Comparison of ENCODE assay signal across 15 cellular contexts in the genomic region with DNA sequence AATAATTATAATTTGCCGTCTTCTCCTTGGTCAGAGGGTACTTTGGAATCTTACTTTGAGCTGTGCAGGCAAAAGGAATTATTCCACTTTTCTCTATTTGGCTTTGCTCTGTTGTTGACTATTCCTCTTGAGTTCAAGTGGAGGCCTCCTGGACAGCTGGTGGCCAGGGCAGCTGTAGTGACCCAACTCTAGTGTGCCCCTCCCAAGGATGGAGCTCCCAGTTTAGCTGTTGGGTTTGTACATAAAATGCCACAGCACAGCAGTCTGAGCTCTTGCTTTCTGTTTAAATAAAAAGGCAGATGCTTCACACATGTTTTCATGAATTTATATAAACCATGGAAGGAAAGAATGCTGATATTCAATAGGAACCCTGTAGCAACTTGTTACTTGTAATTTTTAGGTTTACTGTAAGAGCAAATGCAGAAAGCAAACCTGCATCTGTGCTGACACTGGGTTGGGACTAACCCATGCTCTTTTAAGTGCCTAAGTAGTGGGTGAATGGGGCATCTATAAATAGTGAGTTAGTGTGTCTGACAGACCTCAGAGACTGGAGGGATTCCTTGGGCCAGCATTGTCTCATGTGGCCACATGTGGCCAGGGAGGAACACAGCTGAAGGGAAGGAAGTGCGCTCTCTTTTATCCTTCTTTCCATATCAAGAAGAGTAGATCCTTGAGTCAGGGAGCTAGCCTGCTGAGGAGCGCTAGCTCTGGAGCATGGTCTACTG.
A peak's percentile ranks its signal among the peaks of the same experiment; 100 is the strongest.
DNase-seq lines count a peak whose midpoint lies in the region; ATAC-seq and TF ChIP-seq lines count a peak whose summit lies in the region.
"Had no signal": no experiment of that assay in that cellular context is flagged by ENCODE, and none has a peak within 500 bp of the region (broad histone marks: within the 10 kb centered on the region; RNA-seq: fewer than 3 reads in every experiment).

No MANE protein-coding gene starts in this region.

- H3K4me1 ChIP-seq in heart right ventricle (peaks cover 0 to 79% (median 28%) of the 10 kb centered on the region in 9 donors), gastrocnemius medialis (peaks cover 14 to 28% of the 10 kb centered on the region in 2 donors)
- H3K4me1 ChIP-seq: Caco-2, uterus had no signal

- peak; percentile 12 to 13 for TF ChIP-seq POLR2A in gastrocnemius medialis (IDR thresholded peaks at IDR 0.05)

- H3K27me3 ChIP-seq in heart right ventricle: no peaks in the 10 kb centered on the region
- no peaks in the 10 kb centered on the region for H3K27me3 ChIP-seq in gastrocnemius medialis
- H3K27me3 ChIP-seq: uterus had no signal

- in situ Hi-C loops in gastrocnemius medialis (cut with MboI; ENCODE audit: low sequenced_read_pairs in 4 of 4): no loop called here

- intact Hi-C loops in heart right ventricle (cut with DNase I): loop anchor here in 1 of 10 donors (10.0 kb wide), 1 partner anchor 65 kb away; no protein-coding TSS in a partner anchor
- intact Hi-C loops in gastrocnemius medialis (cut with DNase I; ENCODE audit: low total_unique reads): loop anchor here (5.0 kb wide), 1 partner anchor 73 kb away; no protein-coding TSS in a partner anchor

- 56 to 72% methylated on average over 3 of the region's 3 CpGs for WGBS in heart right ventricle, 2 donors

- ATAC-seq in heart right ventricle: peak; percentile 75 to 93 (median 88)
- peak; percentile 56 to 77 for ATAC-seq in gastrocnemius medialis

- no peak for TF ChIP-seq CTCF in heart right ventricle (IDR thresholded peaks at IDR 0.05)
- TF ChIP-seq CTCF in gastrocnemius medialis (IDR thresholded peaks at IDR 0.05 in 4 of 5, conservative IDR thresholded peaks at IDR 0.05 in 1 of 5): no peak

- H3K36me3 ChIP-seq in heart right ventricle: no peaks in the 10 kb centered on the region
- H3K36me3 ChIP-seq in gastrocnemius medialis: no peaks in the 10 kb centered on the region
- H3K36me3 ChIP-seq: uterus had no signal

- DNase-seq in COLO668 (lab: John Stamatoyannopoulos, UW; ENCODE audit: unreplicated experiment) (peak; percentile 32), SHP77 (lab: John Stamatoyannopoulos, UW) (peak; percentile 59 to 75), heart right ventricle (no peak), gastrocnemius medialis (no peak), DMS79 treated with DMSO at 0.1 percent for 48 hours (lab: John Stamatoyannopoulos, UW) (no peak), NCI-H2107 treated with DMSO at 0.1 percent for 48 hours (lab: John Stamatoyannopoulos, UW; ENCODE audit: unreplicated experiment) (no peak)
- no peak for DNase-seq in effector CD8-positive, alpha-beta T cell (lab: John Stamatoyannopoulos, UW)
- no peak for DNase-seq in activated CD4-positive, alpha-beta T cell treated with anti-CD3 and anti-CD28 coated beads for 1 hour
- DNase-seq: activated CD4-positive, alpha-beta T cell treated with anti-CD3 and anti-CD28 coated beads, Interleukin-2, amount 10 ng/mL, durations not matched to agents 7 days and 5 days; activated CD8-positive, alpha-beta memory T cell treated with anti-CD3 and anti-CD28 coated beads, Interleukin-2, amount 50 U/mL, for 48 hours; anterior cingulate cortex; Caco-2; NCI-H2081; NCI-H748 treated with DMSO at 0.1 percent for 48 hours; uterus had no signal

- H3K27ac ChIP-seq in heart right ventricle (peak overlapping the region in 9 of 10 donors; percentile 40 to 86 (median 79)), gastrocnemius medialis (peak overlapping the region; percentile 68 to 81 (median 79))
- H3K27ac ChIP-seq: uterus had no signal

- H3K4me3 ChIP-seq in heart right ventricle: no peak overlapping the region
- H3K4me3 ChIP-seq in gastrocnemius medialis: peak overlapping the region in 1 of 4 donors; percentile 6
- H3K4me3 ChIP-seq: uterus had no signal

- H3K9me3 ChIP-seq in heart right ventricle (no peaks in the 10 kb centered on the region), gastrocnemius medialis (no peaks in the 10 kb centered on the region)
- H3K9me3 ChIP-seq: Caco-2, uterus had no signal

Comparison
In these comparisons a context has a peak if more than half of its experiments do, and no peak if none do; other contexts are left out.
1. DNase-seq: peak in COLO668 (single experiment) and SHP77 (2 of 2); none in heart right ventricle (0 of 2), gastrocnemius medialis (0 of 2), effector CD8-positive, alpha-beta T cell (single experiment), DMS79 treated with DMSO at 0.1 percent for 48 hours (single experiment), NCI-H2107 treated with DMSO at 0.1 percent for 48 hours (single experiment) and activated CD4-positive, alpha-beta T cell treated with anti-CD3 and anti-CD28 coated beads for 1 hour (single experiment).